ENCODE assay signal across 10 cellular contexts in the genomic region with DNA sequence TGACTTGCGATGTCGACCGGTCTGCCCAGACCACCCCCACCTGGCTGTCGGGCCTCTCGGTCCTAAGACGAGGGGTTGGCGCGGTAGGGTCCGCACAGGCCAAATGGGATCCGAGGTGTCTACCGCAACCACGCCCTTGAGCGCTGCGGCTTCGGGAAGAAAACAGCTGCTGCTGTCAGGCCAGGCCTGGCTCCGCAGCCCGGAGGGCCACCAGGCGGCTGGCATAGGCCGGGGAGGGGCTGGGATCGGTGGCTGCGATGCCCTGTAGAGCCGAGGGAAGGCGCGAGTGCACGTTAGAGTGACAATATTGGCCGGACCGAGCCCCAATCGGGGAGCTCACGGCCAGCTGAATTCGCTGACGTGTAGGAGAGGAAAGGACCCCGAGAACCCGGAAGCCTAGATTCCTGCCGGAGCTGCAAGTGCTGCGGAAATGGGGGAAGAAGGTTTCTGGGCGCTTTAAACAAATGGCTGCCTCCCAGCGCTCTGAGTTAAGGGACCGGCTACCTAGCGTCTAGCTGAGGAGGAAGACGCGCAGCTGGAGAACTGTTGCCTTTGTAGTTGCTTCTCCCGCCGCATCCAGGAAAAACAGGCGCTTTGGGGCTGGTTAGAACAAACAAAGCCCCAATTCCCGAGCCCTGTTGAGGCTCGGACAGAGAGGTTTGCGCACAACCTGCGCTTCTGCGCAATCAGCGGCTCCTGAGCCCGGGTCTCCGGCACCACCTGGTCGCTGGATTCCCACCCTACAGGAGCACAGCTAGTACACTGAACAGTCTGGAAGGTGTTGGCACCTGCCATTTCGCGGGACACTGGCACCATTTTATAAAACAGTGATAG. TPM values are rescaled to one million over a fixed set of nuclear protein-coding genes. Genes with fewer than 3 reads are reported as not detected.
A peak's percentile ranks its signal among the peaks of the same experiment; 100 is the strongest.
DNase-seq lines count a peak whose midpoint lies in the region; ATAC-seq and TF ChIP-seq lines count a peak whose summit lies in the region.
"Had no signal": no experiment of that assay in that cellular context is flagged by ENCODE, and none has a peak within 500 bp of the region (broad histone marks: within the 10 kb centered on the region; RNA-seq: fewer than 3 reads in every experiment).

No MANE protein-coding gene starts in this region.

- H4K20me1 ChIP-seq in GM23248 (ENCODE audit: insufficient read depth): no peaks in the 10 kb centered on the region

- WGBS in GM23248 (ENCODE audit: low coverage in 1 of 2, low lambda C conversion rate in 2 of 2, missing lambda C conversion rate in 2 of 2), 2 experiments: 2 to 3% methylated on average over 54 to 55 of the region's 55 CpGs
- 2% methylated on average over 55 of the region's 55 CpGs for WGBS in right cardiac atrium

- peak overlapping the region; percentile 98 for H3K9ac ChIP-seq in GM23248

- H3K36me3 ChIP-seq in GM23248 (ENCODE audit: low read depth) (no peaks in the 10 kb centered on the region; the same call in 1 of the 2 replicates), WERI-Rb-1 (peaks cover 5% of the 10 kb centered on the region)

- H3K79me2 ChIP-seq in GM23248 (ENCODE audit: insufficient read depth): peaks cover 41% of the 10 kb centered on the region

- peak overlapping the region; percentile 96 for H2AFZ ChIP-seq in GM23248

- no peaks in the 10 kb centered on the region for H3K9me2 ChIP-seq in GM23248 (ENCODE audit: insufficient read depth)

- no peak overlapping the region for H3K4me3 Mint-ChIP-seq in activated T-helper 2 cell treated with anti-CD3 and anti-CD28 coated beads, Interferon-gamma antibody, Interleukin-2, Interleukin-4, amounts not matched to agents 10 μg/mL and 5 μg/mL and 100 μg/mL, durations not matched to agents 14 hours and 24 hours and 36 hours (ENCODE audit: low read depth)

- no peaks in the 10 kb centered on the region for H3K9me3 ChIP-seq in GM23248 (ENCODE audit: low read depth)
- no peaks in the 10 kb centered on the region for H3K9me3 ChIP-seq in WERI-Rb-1 (ENCODE audit: severe bottlenecking)
- H3K9me3 ChIP-seq in right cardiac atrium (ENCODE audit: control insufficient read depth, low read length): no peaks in the 10 kb centered on the region

- H3K27me3 ChIP-seq in GM23248 (replicated peaks; ENCODE audit: insufficient read depth) (no peaks in the 10 kb centered on the region), WERI-Rb-1 (ENCODE audit: insufficient read depth, low read depth, severe bottlenecking) (no peaks in the 10 kb centered on the region), right cardiac atrium (ENCODE audit: control insufficient read depth, insufficient read depth) (peaks cover 6% of the 10 kb centered on the region)

- H3K9me3 Mint-ChIP-seq in activated T-helper 2 cell treated with anti-CD3 and anti-CD28 coated beads, Interferon-gamma antibody, Interleukin-2, Interleukin-4, amounts not matched to agents 10 μg/mL and 5 μg/mL and 100 μg/mL, durations not matched to agents 14 hours and 24 hours and 36 hours: no peaks in the 10 kb centered on the region

- peak overlapping the region; percentile 82 for H3K27ac ChIP-seq in GM23248
- peak overlapping the region; percentile 94 for H3K27ac ChIP-seq in WERI-Rb-1
- no peak overlapping the region for H3K27ac ChIP-seq in right cardiac atrium (ENCODE audit: low read length)

- no peaks in the 10 kb centered on the region for H3K36me3 Mint-ChIP-seq in activated T-helper 2 cell treated with anti-CD3 and anti-CD28 coated beads, Interferon-gamma antibody, Interleukin-2, Interleukin-4, amounts not matched to agents 10 μg/mL and 5 μg/mL and 100 μg/mL, durations not matched to agents 14 hours and 24 hours and 36 hours (ENCODE audit: low read depth)

- H3K27me3 Mint-ChIP-seq in activated T-helper 2 cell treated with anti-CD3 and anti-CD28 coated beads, Interferon-gamma antibody, Interleukin-2, Interleukin-4, amounts not matched to agents 10 μg/mL and 5 μg/mL and 100 μg/mL, durations not matched to agents 14 hours and 24 hours and 36 hours (ENCODE audit: low read depth): peaks cover 73% of the 10 kb centered on the region

- H3K27ac Mint-ChIP-seq in activated T-helper 2 cell treated with anti-CD3 and anti-CD28 coated beads, Interferon-gamma antibody, Interleukin-2, Interleukin-4, amounts not matched to agents 10 μg/mL and 5 μg/mL and 100 μg/mL, durations not matched to agents 14 hours and 24 hours and 36 hours: no peak overlapping the region

- H3F3A ChIP-seq in GM23248 (ENCODE audit: insufficient read depth): 0 out of 2 replicates have a peak, but pooled peaks cover 4% of the 10 kb centered on the region

- peak; percentile 96 for DNase-seq in GM23248
- DNase-seq in WERI-Rb-1: peak; percentile 94
- peak in 1 of 3 donors; percentile 68 for DNase-seq in right cardiac atrium
- DNase-seq in sciatic nerve (ENCODE audit: low spot score): no peak
- DNase-seq in activated T-helper 2 cell treated with anti-CD3 and anti-CD28 coated beads, Interferon-gamma antibody, Interleukin-2, Interleukin-4, amounts not matched to agents 10 μg/mL and 5 μg/mL and 100 μg/mL, durations not matched to agents 14 hours and 24 hours and 36 hours (ENCODE audit: low spot score): no peak
- no peak for DNase-seq in HT-29 (ENCODE audit: low spot score)
- DNase-seq: effector CD4-positive, alpha-beta T cell; NCI-H526 treated with DMSO at 0.1 percent for 48 hours had no signal

- in situ Hi-C loops in GM23248 (cut with MboI): no loop called here

- TF ChIP-seq CTCF in WERI-Rb-1 (IDR thresholded peaks at IDR 0.05; ENCODE audit: low read depth, low read length): peak; percentile 78

- peak overlapping the region; percentile 96 for H3K4me3 ChIP-seq in GM23248
- H3K4me3 ChIP-seq in WERI-Rb-1 (ENCODE audit: low read depth, low read length): peak overlapping the region; percentile 81
- peak overlapping the region; percentile 66 for H3K4me3 ChIP-seq in right cardiac atrium (ENCODE audit: low read length)

- H3K4me1 Mint-ChIP-seq in activated T-helper 2 cell treated with anti-CD3 and anti-CD28 coated beads, Interferon-gamma antibody, Interleukin-2, Interleukin-4, amounts not matched to agents 10 μg/mL and 5 μg/mL and 100 μg/mL, durations not matched to agents 14 hours and 24 hours and 36 hours (ENCODE audit: low read depth): no peaks in the 10 kb centered on the region

- H3K4me2 ChIP-seq in GM23248 (ENCODE audit: unreplicated experiment): peak overlapping the region; percentile 86

- H3K4me1 ChIP-seq in GM23248 (ENCODE audit: insufficient read depth) (0 out of 2 replicates have a peak, but pooled peaks cover 6% of the 10 kb centered on the region), right cardiac atrium (ENCODE audit: control insufficient read depth, insufficient read depth, low read length) (no peaks in the 10 kb centered on the region)

- intact Hi-C loops in right cardiac atrium (cut with DNase I): no loop called here
- intact Hi-C loops in sciatic nerve (cut with DNase I): no loop called here
- intact Hi-C loops in activated T-helper 2 cell treated with anti-CD3 and anti-CD28 coated beads, Interferon-gamma antibody, Interleukin-2, Interleukin-4, amounts not matched to agents 10 μg/mL and 5 μg/mL and 100 μg/mL, durations not matched to agents 14 hours and 24 hours and 36 hours (cut with micrococcal nuclease): no loop called here

- peak; percentile 48 to 54 for ATAC-seq in right cardiac atrium
- ATAC-seq in sciatic nerve: peak; percentile 57
- ATAC-seq in GM18868 (IDR thresholded peaks at IDR 0.05; ENCODE audit: unreplicated experiment): no peak
- no peak for ATAC-seq in GM18502 (IDR thresholded peaks at IDR 0.05; ENCODE audit: poor library complexity, unreplicated experiment)

RNA-seq across cellular contexts. Expression of gene ZIC4, which starts 14.0 kb away (rescaled TPM):
- 1.6 and 7.0 TPM in 2 replicates for total RNA-seq in GM23248 (2014; rRNA removed; shearing (Covaris generic))
- polyA plus RNA-seq in GM23248 (2016; fragmentation: Nextera tagmentation; extraction: Ambion mirVana) (4.3 and 6.3 TPM in 2 replicates), right cardiac atrium (not detected)
- total RNA-seq in right cardiac atrium (not detected), sciatic nerve (0.62 TPM)
- not detected in 2 replicates for total RNA-seq in activated T-helper 2 cell treated with anti-CD3 and anti-CD28 coated beads, Interferon-gamma antibody, Interleukin-2, Interleukin-4, amounts not matched to agents 10 μg/mL and 5 μg/mL and 100 μg/mL, durations not matched to agents 14 hours and 24 hours and 36 hours
- not detected in 2 replicates for total RNA-seq in HT-29 (2014; rRNA removed; shearing (Covaris generic))

RNA-seq across cellular contexts. Expression of gene ZIC1, which starts 16.9 kb away (rescaled TPM):
- 18.2 and 25.5 TPM in 2 replicates for total RNA-seq in GM23248 (2014; rRNA removed; shearing (Covaris generic))
- polyA plus RNA-seq in GM23248 (2016; fragmentation: Nextera tagmentation; extraction: Ambion mirVana) (14.0 and 15.5 TPM in 2 replicates), right cardiac atrium (not detected)
- total RNA-seq in right cardiac atrium (under 1 TPM in 1 of 4 donors, not detected in 3; 0.95 TPM), sciatic nerve (3.8 TPM)
- not detected in 2 replicates for total RNA-seq in activated T-helper 2 cell treated with anti-CD3 and anti-CD28 coated beads, Interferon-gamma antibody, Interleukin-2, Interleukin-4, amounts not matched to agents 10 μg/mL and 5 μg/mL and 100 μg/mL, durations not matched to agents 14 hours and 24 hours and 36 hours
- total RNA-seq in HT-29 (2014; rRNA removed; shearing (Covaris generic)): not detected in 2 replicates

Comparison
In these comparisons a context has a peak if more than half of its experiments do, and no peak if none do; other contexts are left out.
1. DNase-seq: peak in GM23248 (single experiment) and WERI-Rb-1 (single experiment); none in sciatic nerve (single experiment), activated T-helper 2 cell treated with anti-CD3 and anti-CD28 coated beads, Interferon-gamma antibody, Interleukin-2, Interleukin-4, amounts not matched to agents 10 μg/mL and 5 μg/mL and 100 μg/mL, durations not matched to agents 14 hours and 24 hours and 36 hours (single experiment) and HT-29 (single experiment).
2. ATAC-seq: peak in right cardiac atrium (2 of 2) and sciatic nerve (single experiment); none in GM18868 (single experiment) and GM18502 (single experiment).
3. Peak in every context shown above with its lines, with median percentiles within 50 percentile points of each other: H3K4me3 ChIP-seq.